ENCODE assay signal across 8 cellular contexts in genomic region chr19:47047931-47048399, GRCh38.
DNase-seq lines count a peak whose midpoint lies in the region; ATAC-seq lines count a peak whose summit lies in the region.

No MANE protein-coding gene starts in this region.

- peak overlapping the region; percentile 79 for H2AFZ ChIP-seq in neuron (ENCODE audit: low read depth, low read length)

- H3K4me1 ChIP-seq in neuron (ENCODE audit: insufficient read depth, low read length): peaks cover 5% of the 10 kb centered on the region
- peaks cover 0 to 16% (median 11%) of the 10 kb centered on the region in 5 donors for H3K4me1 ChIP-seq in subcutaneous abdominal adipose tissue (ENCODE audit: control insufficient read depth in 5 of 5, insufficient read depth in 5 of 5, low read length in 5 of 5)

- H3K4me3 ChIP-seq in neuron (ENCODE audit: low read length): peak overlapping the region; percentile 87
- H3K4me3 ChIP-seq in subcutaneous abdominal adipose tissue (ENCODE audit: low read depth in 1 of 5, low read length in 5 of 5): peak overlapping the region; percentile 72 to 87 (median 81)

- peak; percentile 79 for DNase-seq in DMS79 (lab: John Stamatoyannopoulos, UW)
- DNase-seq in LoVo (ENCODE audit: low spot score): peak; percentile 93
- peak; percentile 84 to 85 for DNase-seq in SHP77 (lab: John Stamatoyannopoulos, UW)
- DNase-seq in activated naive CD4-positive, alpha-beta T cell (lab: John Stamatoyannopoulos, UW): peak in 3 of 4 experiments; percentile 13 to 49 (median 27)
- peak; percentile 87 for DNase-seq in foreskin melanocyte

- peak overlapping the region in 4 of 5 donors; percentile 57 to 77 (median 66) for H3K9ac ChIP-seq in subcutaneous abdominal adipose tissue (ENCODE audit: low read length in 5 of 5)

- peak overlapping the region; percentile 75 for H3K27ac ChIP-seq in subcutaneous abdominal adipose tissue (ENCODE audit: low read depth, low read length)

- H3K27me3 ChIP-seq in neuron (ENCODE audit: insufficient read depth, low read length) (no peaks in the 10 kb centered on the region), subcutaneous abdominal adipose tissue (ENCODE audit: control insufficient read depth in 5 of 5, insufficient read depth in 4 of 5, low read length in 5 of 5) (no peaks in the 10 kb centered on the region)

- H3K36me3 ChIP-seq in neuron (ENCODE audit: insufficient read depth, low read length) (no peaks in the 10 kb centered on the region), subcutaneous abdominal adipose tissue (ENCODE audit: control insufficient read depth in 5 of 5, insufficient read depth in 5 of 5, low read length in 5 of 5) (peaks cover 0 to 12% (median 0%) of the 10 kb centered on the region in 5 donors)

- peak; percentile 34 for ATAC-seq in GM21825 (IDR thresholded peaks at IDR 0.05; ENCODE audit: unreplicated experiment)

- peaks cover 15% of the 10 kb centered on the region for H3K9me3 ChIP-seq in neuron (ENCODE audit: low read length)
- no peaks in the 10 kb centered on the region for H3K9me3 ChIP-seq in subcutaneous abdominal adipose tissue (ENCODE audit: control insufficient read depth in 5 of 5, low read length in 5 of 5)

Comparison
In these comparisons a context has a peak if more than half of its experiments do, and no peak if none do; other contexts are left out.
1. Peak in every context shown above with its lines: DNase-seq, ATAC-seq, H3K4me3 ChIP-seq and H3K27ac ChIP-seq.
2. DNase-seq: peak in every context shown above with its lines; median percentile 93 in LoVo; 87 in foreskin melanocyte; 84 in SHP77; 79 in DMS79; 27 in activated naive CD4-positive, alpha-beta T cell.